3 cellular contexts compared by ENCODE assay signal in the genomic region with DNA sequence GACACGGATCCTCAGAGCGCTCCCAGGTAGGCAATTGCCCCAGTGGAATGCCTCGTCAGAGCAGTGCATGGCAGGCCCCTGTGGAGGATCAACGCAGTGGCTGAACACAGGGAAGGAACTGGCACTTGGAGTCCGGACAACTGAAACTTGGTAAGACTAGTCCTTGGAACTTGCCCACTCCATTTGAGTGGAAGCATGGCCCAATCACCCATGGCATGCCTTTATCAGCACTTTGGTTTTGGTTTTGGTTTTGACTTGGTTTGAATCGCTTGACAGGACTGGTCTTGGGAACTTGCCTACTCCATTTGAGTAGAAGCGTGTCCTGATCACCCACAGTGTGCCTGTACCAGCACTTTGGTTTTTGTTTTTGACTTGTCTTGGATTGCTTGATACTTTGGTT. TPM values are rescaled to one million over a fixed set of nuclear protein-coding genes. Genes with fewer than 3 reads are reported as not detected.
"Had no signal": no experiment of that assay in that cellular context is flagged by ENCODE, and none has a peak within 500 bp of the region (broad histone marks: within the 10 kb centered on the region; RNA-seq: fewer than 3 reads in every experiment).

No MANE protein-coding gene starts in this region.

RNA-seq across cellular contexts. Expression of gene CD5, which starts 8.1 kb away (rescaled TPM):
- total RNA-seq: glomerular endothelial cell, osteocyte, temporal lobe had no signal
